15 cellular contexts compared by ENCODE assay signal in the genomic region with DNA sequence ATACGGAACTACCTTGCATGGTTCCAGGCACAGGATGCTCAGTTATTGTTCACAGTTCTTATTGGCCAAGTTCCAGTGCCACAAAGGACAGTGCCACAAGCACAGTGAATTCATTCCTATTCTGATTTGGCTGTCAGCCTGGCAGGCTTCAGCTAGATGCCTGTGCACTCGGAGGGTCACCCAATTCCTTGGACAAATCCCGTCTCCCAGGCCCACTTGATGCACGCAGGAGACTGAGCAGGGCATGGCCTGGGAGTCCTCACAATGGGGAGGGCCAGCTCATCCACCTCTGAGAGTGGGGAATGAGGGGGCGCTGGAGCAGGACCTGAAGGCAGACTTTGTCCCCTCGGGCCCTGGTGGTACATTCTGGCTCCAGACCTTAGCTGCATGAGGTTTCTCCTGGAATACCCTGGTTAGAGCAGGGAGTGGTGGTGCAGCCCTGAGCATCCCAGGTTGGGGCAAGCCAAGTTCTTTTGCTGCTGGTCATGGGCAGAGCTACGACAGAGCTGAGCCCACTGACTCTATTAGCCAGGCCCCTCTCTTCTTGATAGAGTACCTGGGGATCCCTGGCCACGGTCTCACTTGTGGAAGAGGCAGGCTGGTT. TPM values are rescaled to one million over a fixed set of nuclear protein-coding genes. Genes with fewer than 3 reads are reported as not detected.
A peak's percentile ranks its signal among the peaks of the same experiment; 100 is the strongest.
DNase-seq lines count a peak whose midpoint lies in the region; ATAC-seq and TF ChIP-seq lines count a peak whose summit lies in the region.
"Had no signal": no experiment of that assay in that cellular context is flagged by ENCODE, and none has a peak within 500 bp of the region (broad histone marks: within the 10 kb centered on the region; RNA-seq: fewer than 3 reads in every experiment).

No MANE protein-coding gene starts in this region.

- TF ChIP-seq CTCF in CD4-positive, alpha-beta T cell (IDR thresholded peaks at IDR 0.05): no peak
- TF ChIP-seq CTCF in glutamatergic neuron (IDR thresholded peaks at IDR 0.05; ENCODE audit: partially characterized antibody, unreplicated experiment) (no peak), foreskin keratinocyte (conservative IDR thresholded peaks at IDR 0.05) (no peak)

- peak overlapping the region; percentile 13 for H3K27ac Mint-ChIP-seq in CD4-positive, alpha-beta T cell
- H3K27ac Mint-ChIP-seq in glutamatergic neuron (ENCODE audit: unreplicated experiment): peak overlapping the region; percentile 96
- H3K27ac Mint-ChIP-seq in stimulated activated naive CD8-positive, alpha-beta T cell treated with anti-CD3 and anti-CD28 coated beads, Interleukin-15, amount 100 ng/mL, for 72 hours: no peak overlapping the region
- H3K27ac Mint-ChIP-seq: B cell had no signal

- H3K9me3 ChIP-seq in CD4-positive, alpha-beta T cell (ENCODE audit: control insufficient read depth, low read length): no peaks in the 10 kb centered on the region
- no peaks in the 10 kb centered on the region for H3K9me3 ChIP-seq in SJSA1 (replicated peaks)
- H3K9me3 ChIP-seq: adrenal gland, neutrophil had no signal

- CTCF ChIA-PET in CD4-positive, alpha-beta T cell (lab: Charles Lee): interaction anchor here (1.3 to 1.5 kb wide), 2 partner anchors 36 to 88 kb away, joined by 3 read pairs; no protein-coding TSS in a partner anchor

- H3K27me3 ChIP-seq in CD4-positive, alpha-beta T cell (ENCODE audit: control insufficient read depth, insufficient read depth, low read length): no peaks in the 10 kb centered on the region
- no peaks in the 10 kb centered on the region for H3K27me3 ChIP-seq in SJSA1 (replicated peaks)
- no peaks in the 10 kb centered on the region for H3K27me3 ChIP-seq in rectal smooth muscle tissue (ENCODE audit: control insufficient read depth, insufficient read depth, low read length)
- no peaks in the 10 kb centered on the region for H3K27me3 ChIP-seq in foreskin keratinocyte
- H3K27me3 ChIP-seq: adrenal gland, neutrophil had no signal

- H3K27ac ChIP-seq in CD4-positive, alpha-beta T cell (ENCODE audit: low read depth, low read length): no peak overlapping the region
- H3K27ac ChIP-seq in SJSA1 (peak overlapping the region; percentile 75; the same call in 1 of the 2 replicates), rectal smooth muscle tissue (ENCODE audit: low read depth, low read length) (peak overlapping the region; percentile 87), foreskin keratinocyte (no peak overlapping the region)
- H3K27ac ChIP-seq: neutrophil had no signal

- no peaks in the 10 kb centered on the region; the same call in 1 of the 2 replicates for H3K36me3 ChIP-seq in SJSA1
- H3K36me3 ChIP-seq in rectal smooth muscle tissue (ENCODE audit: control insufficient read depth, insufficient read depth, low read length): peaks cover 4% of the 10 kb centered on the region
- H3K36me3 ChIP-seq: adrenal gland had no signal

- H3K36me3 Mint-ChIP-seq in CD4-positive, alpha-beta T cell (ENCODE audit: low read depth): peaks cover 99% of the 10 kb centered on the region
- no peaks in the 10 kb centered on the region for H3K36me3 Mint-ChIP-seq in glutamatergic neuron (ENCODE audit: unreplicated experiment)

- ATAC-seq in CD4-positive, alpha-beta T cell (ENCODE audit: poor library complexity): no peak
- ATAC-seq in foreskin keratinocyte: no peak
- no peak for ATAC-seq in HG03457 (IDR thresholded peaks at IDR 0.05; ENCODE audit: unreplicated experiment)
- no peak for ATAC-seq in stimulated activated naive CD8-positive, alpha-beta T cell treated with anti-CD3 and anti-CD28 coated beads, Interleukin-15, amount 100 ng/mL, for 72 hours
- ATAC-seq: K562 had no signal

- no peaks in the 10 kb centered on the region for H3K9me3 Mint-ChIP-seq in CD4-positive, alpha-beta T cell
- H3K9me3 Mint-ChIP-seq in glutamatergic neuron (ENCODE audit: unreplicated experiment): peaks cover 3% of the 10 kb centered on the region
- no peaks in the 10 kb centered on the region for H3K9me3 Mint-ChIP-seq in stimulated activated naive CD8-positive, alpha-beta T cell treated with anti-CD3 and anti-CD28 coated beads, Interleukin-15, amount 100 ng/mL, for 72 hours

- H3K4me3 ChIP-seq in SJSA1: no peak overlapping the region
- H3K4me3 ChIP-seq in rectal smooth muscle tissue (ENCODE audit: low read length): no peak overlapping the region
- H3K4me3 ChIP-seq: adrenal gland, K562 had no signal

- H3K27me3 Mint-ChIP-seq in CD4-positive, alpha-beta T cell: no peaks in the 10 kb centered on the region
- H3K27me3 Mint-ChIP-seq in glutamatergic neuron (ENCODE audit: unreplicated experiment): peaks cover 3% of the 10 kb centered on the region
- no peaks in the 10 kb centered on the region for H3K27me3 Mint-ChIP-seq in stimulated activated naive CD8-positive, alpha-beta T cell treated with anti-CD3 and anti-CD28 coated beads, Interleukin-15, amount 100 ng/mL, for 72 hours
- H3K27me3 Mint-ChIP-seq: B cell had no signal

- H3K4me1 ChIP-seq in SJSA1 (replicated peaks) (peaks cover 17% of the 10 kb centered on the region), rectal smooth muscle tissue (ENCODE audit: control insufficient read depth, insufficient read depth, low read length) (peaks cover 7% of the 10 kb centered on the region), foreskin keratinocyte (no peaks in the 10 kb centered on the region)

- no peak overlapping the region for H3K9ac ChIP-seq in rectal smooth muscle tissue (ENCODE audit: low read length)

- no peak for DNase-seq in CD4-positive, alpha-beta T cell
- no peak for DNase-seq in SJSA1 (ENCODE audit: low read depth in 1 of 2, low spot score in 2 of 2)
- no peak for DNase-seq in glutamatergic neuron
- DNase-seq in foreskin keratinocyte: no peak
- no peak for DNase-seq in 8988T
- no peak for DNase-seq in stimulated activated naive CD8-positive, alpha-beta T cell treated with anti-CD3 and anti-CD28 coated beads, Interleukin-15, amount 100 ng/mL, for 72 hours
- DNase-seq: adrenal gland, DMS79, kidney glomerular epithelial cell, NCI-H69 had no signal

- H3K4me3 Mint-ChIP-seq in CD4-positive, alpha-beta T cell: no peak overlapping the region
- peak overlapping the region; percentile 25 for H3K4me3 Mint-ChIP-seq in glutamatergic neuron (ENCODE audit: unreplicated experiment)
- H3K4me3 Mint-ChIP-seq in stimulated activated naive CD8-positive, alpha-beta T cell treated with anti-CD3 and anti-CD28 coated beads, Interleukin-15, amount 100 ng/mL, for 72 hours: no peak overlapping the region
- H3K4me3 Mint-ChIP-seq: B cell had no signal

- H3K4me1 Mint-ChIP-seq in CD4-positive, alpha-beta T cell (ENCODE audit: low read depth): no peaks in the 10 kb centered on the region
- H3K4me1 Mint-ChIP-seq in glutamatergic neuron (ENCODE audit: low read depth, unreplicated experiment): peaks cover 18% of the 10 kb centered on the region
- H3K4me1 Mint-ChIP-seq in stimulated activated naive CD8-positive, alpha-beta T cell treated with anti-CD3 and anti-CD28 coated beads, Interleukin-15, amount 100 ng/mL, for 72 hours: peaks cover 18% of the 10 kb centered on the region
- H3K4me1 Mint-ChIP-seq: B cell had no signal

- intact Hi-C loops in CD4-positive, alpha-beta T cell (cut with DNase I, micrococcal nuclease): no loop called here

- POLR2A ChIA-PET in CD4-positive, alpha-beta T cell (lab: Charles Lee): interaction anchor here (0.9 to 1.8 kb wide), 2 partner anchors 8 to 42 kb away, joined by 3 to 7 read pairs; a partner anchor contains a TSS

RNA-seq across cellular contexts. Expression of a gene that starts 41.4 kb away (rescaled TPM):
- total RNA-seq in CD4-positive, alpha-beta T cell: 10 to 100 TPM; 19.2 to 20.3 TPM
- 31.1 and 46.3 TPM in 2 replicates for total RNA-seq in SJSA1 (2014; rRNA removed; shearing (Covaris generic))
- 23.2 TPM for total RNA-seq in glutamatergic neuron (ENCODE audit: unreplicated experiment)
- 21.7 and 23.2 TPM in 2 replicates for total RNA-seq in foreskin keratinocyte
- 11.3 and 15.1 TPM in 2 replicates for polyA plus RNA-seq in foreskin keratinocyte

RNA-seq across cellular contexts. Expression of a gene that starts 41.8 kb away (rescaled TPM):
- total RNA-seq in CD4-positive, alpha-beta T cell: 10 to 100 TPM; 88.3 to 98.7 TPM
- 35.4 and 78.9 TPM in 2 replicates for total RNA-seq in SJSA1 (2014; rRNA removed; shearing (Covaris generic))
- total RNA-seq in glutamatergic neuron (ENCODE audit: unreplicated experiment) (56.1 TPM), foreskin keratinocyte (40.8 and 45.3 TPM in 2 replicates)
- 72.1 and 74.2 TPM in 2 replicates for polyA plus RNA-seq in foreskin keratinocyte

RNA-seq across cellular contexts. Expression of a gene that starts 56.6 kb away (rescaled TPM):
- 100 to 1,000 TPM; 254 to 258 TPM for total RNA-seq in CD4-positive, alpha-beta T cell
- 48.2 and 49.3 TPM in 2 replicates for total RNA-seq in SJSA1 (2014; rRNA removed; shearing (Covaris generic))
- total RNA-seq in glutamatergic neuron (ENCODE audit: unreplicated experiment) (69.5 TPM), foreskin keratinocyte (18.6 and 27.8 TPM in 2 replicates)
- 9.7 and 14.5 TPM in 2 replicates for polyA plus RNA-seq in foreskin keratinocyte

RNA-seq across cellular contexts. Expression of a gene that starts 59.0 kb away (rescaled TPM):
- 1 to 10 TPM; 2.5 to 2.9 TPM for total RNA-seq in CD4-positive, alpha-beta T cell
- total RNA-seq in SJSA1 (2014; rRNA removed; shearing (Covaris generic)): 2.3 and 5.7 TPM in 2 replicates
- total RNA-seq in glutamatergic neuron (ENCODE audit: unreplicated experiment) (23.9 TPM), foreskin keratinocyte (20.9 and 23.3 TPM in 2 replicates)
- 5.6 and 8.4 TPM in 2 replicates for polyA plus RNA-seq in foreskin keratinocyte

Comparison
In these comparisons a context has a peak if more than half of its experiments do, and no peak if none do; other contexts are left out.
1. H3K27ac ChIP-seq: peak in SJSA1 (single experiment) and rectal smooth muscle tissue (single experiment); none in CD4-positive, alpha-beta T cell (single experiment) and foreskin keratinocyte (single experiment).
2. H3K27ac Mint-ChIP-seq: peak in CD4-positive, alpha-beta T cell (single experiment) and glutamatergic neuron (single experiment); none in stimulated activated naive CD8-positive, alpha-beta T cell treated with anti-CD3 and anti-CD28 coated beads, Interleukin-15, amount 100 ng/mL, for 72 hours (0 of 2).